1 cellular context compared by ENCODE assay signal in the genomic region with DNA sequence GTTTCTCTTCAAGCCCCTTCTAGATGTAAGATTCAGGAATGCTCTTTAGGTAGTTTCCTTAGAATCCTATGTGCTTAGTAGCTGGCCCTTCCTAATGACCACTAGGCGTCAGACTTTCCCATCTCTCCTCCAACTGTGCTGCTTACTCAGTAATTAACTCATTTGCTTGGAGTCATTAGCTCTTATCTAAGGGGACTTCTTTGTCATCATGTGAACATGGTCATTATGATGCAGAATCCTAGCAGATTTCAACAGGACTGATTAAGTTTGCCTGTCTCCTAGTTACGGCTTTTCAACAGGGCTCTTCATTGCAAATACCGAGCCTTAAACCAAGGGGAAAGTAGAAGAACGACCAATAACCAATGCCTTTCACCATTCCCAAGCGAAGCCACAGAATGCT.
A peak's percentile ranks its signal among the peaks of the same experiment; 100 is the strongest.
TF ChIP-seq lines count a peak whose summit lies in the region.

No MANE protein-coding gene starts in this region.

TF ChIP-seq in K562, 482 proteins besides CTCF, POLR2A, EP300 and RAD21 (continued from another document and continues in another):
- TF ChIP-seq, protein P1, sequence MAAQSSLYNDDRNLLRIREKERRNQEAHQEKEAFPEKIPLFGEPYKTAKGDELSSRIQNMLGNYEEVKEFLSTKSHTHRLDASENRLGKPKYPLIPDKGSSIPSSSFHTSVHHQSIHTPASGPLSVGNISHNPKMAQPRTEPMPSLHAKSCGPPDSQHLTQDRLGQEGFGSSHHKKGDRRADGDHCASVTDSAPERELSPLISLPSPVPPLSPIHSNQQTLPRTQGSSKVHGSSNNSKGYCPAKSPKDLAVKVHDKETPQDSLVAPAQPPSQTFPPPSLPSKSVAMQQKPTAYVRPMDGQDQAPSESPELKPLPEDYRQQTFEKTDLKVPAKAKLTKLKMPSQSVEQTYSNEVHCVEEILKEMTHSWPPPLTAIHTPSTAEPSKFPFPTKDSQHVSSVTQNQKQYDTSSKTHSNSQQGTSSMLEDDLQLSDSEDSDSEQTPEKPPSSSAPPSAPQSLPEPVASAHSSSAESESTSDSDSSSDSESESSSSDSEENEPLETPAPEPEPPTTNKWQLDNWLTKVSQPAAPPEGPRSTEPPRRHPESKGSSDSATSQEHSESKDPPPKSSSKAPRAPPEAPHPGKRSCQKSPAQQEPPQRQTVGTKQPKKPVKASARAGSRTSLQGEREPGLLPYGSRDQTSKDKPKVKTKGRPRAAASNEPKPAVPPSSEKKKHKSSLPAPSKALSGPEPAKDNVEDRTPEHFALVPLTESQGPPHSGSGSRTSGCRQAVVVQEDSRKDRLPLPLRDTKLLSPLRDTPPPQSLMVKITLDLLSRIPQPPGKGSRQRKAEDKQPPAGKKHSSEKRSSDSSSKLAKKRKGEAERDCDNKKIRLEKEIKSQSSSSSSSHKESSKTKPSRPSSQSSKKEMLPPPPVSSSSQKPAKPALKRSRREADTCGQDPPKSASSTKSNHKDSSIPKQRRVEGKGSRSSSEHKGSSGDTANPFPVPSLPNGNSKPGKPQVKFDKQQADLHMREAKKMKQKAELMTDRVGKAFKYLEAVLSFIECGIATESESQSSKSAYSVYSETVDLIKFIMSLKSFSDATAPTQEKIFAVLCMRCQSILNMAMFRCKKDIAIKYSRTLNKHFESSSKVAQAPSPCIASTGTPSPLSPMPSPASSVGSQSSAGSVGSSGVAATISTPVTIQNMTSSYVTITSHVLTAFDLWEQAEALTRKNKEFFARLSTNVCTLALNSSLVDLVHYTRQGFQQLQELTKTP (IDR thresholded peaks at IDR 0.05; ENCODE audit: low read depth in 1 of 2, partially characterized antibody in 2 of 2) = no peak
- TF ChIP-seq NEUROD1 (IDR thresholded peaks at IDR 0.05; ENCODE audit: borderline replicate concordance, low read depth, low read length, partially characterized antibody) = no peak
- TF ChIP-seq, protein P2, sequence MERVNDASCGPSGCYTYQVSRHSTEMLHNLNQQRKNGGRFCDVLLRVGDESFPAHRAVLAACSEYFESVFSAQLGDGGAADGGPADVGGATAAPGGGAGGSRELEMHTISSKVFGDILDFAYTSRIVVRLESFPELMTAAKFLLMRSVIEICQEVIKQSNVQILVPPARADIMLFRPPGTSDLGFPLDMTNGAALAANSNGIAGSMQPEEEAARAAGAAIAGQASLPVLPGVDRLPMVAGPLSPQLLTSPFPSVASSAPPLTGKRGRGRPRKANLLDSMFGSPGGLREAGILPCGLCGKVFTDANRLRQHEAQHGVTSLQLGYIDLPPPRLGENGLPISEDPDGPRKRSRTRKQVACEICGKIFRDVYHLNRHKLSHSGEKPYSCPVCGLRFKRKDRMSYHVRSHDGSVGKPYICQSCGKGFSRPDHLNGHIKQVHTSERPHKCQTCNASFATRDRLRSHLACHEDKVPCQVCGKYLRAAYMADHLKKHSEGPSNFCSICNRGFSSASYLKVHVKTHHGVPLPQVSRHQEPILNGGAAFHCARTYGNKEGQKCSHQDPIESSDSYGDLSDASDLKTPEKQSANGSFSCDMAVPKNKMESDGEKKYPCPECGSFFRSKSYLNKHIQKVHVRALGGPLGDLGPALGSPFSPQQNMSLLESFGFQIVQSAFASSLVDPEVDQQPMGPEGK (CRISPR knock-in tag; IDR thresholded peaks at IDR 0.05; ENCODE audit: borderline replicate concordance) = no peak
- no peak for TF ChIP-seq MECOM (CRISPR knock-in tag; IDR thresholded peaks at IDR 0.05)
- no peak for TF ChIP-seq ZNF282 (CRISPR knock-in tag; IDR thresholded peaks at IDR 0.05)
- TF ChIP-seq ZBTB1 (CRISPR knock-in tag; IDR thresholded peaks at IDR 0.05; ENCODE audit: borderline replicate concordance, low read depth) = no peak
- no peak for TF ChIP-seq ZEB2 (IDR thresholded peaks at IDR 0.05)
- TF ChIP-seq, protein P3, sequence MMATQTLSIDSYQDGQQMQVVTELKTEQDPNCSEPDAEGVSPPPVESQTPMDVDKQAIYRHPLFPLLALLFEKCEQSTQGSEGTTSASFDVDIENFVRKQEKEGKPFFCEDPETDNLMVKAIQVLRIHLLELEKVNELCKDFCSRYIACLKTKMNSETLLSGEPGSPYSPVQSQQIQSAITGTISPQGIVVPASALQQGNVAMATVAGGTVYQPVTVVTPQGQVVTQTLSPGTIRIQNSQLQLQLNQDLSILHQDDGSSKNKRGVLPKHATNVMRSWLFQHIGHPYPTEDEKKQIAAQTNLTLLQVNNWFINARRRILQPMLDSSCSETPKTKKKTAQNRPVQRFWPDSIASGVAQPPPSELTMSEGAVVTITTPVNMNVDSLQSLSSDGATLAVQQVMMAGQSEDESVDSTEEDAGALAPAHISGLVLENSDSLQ (IDR thresholded peaks at IDR 0.05) = no peak
- TF ChIP-seq NR2C1 (IDR thresholded peaks at IDR 0.05) = no peak
- TF ChIP-seq NR2C1 (tag; IDR thresholded peaks at IDR 0.05) = no peak
- TF ChIP-seq ILK (tag; IDR thresholded peaks at IDR 0.05; ENCODE audit: borderline replicate concordance, low read depth) = no peak
- no peak for TF ChIP-seq ZZZ3 (IDR thresholded peaks at IDR 0.05)
- TF ChIP-seq, protein P4, sequence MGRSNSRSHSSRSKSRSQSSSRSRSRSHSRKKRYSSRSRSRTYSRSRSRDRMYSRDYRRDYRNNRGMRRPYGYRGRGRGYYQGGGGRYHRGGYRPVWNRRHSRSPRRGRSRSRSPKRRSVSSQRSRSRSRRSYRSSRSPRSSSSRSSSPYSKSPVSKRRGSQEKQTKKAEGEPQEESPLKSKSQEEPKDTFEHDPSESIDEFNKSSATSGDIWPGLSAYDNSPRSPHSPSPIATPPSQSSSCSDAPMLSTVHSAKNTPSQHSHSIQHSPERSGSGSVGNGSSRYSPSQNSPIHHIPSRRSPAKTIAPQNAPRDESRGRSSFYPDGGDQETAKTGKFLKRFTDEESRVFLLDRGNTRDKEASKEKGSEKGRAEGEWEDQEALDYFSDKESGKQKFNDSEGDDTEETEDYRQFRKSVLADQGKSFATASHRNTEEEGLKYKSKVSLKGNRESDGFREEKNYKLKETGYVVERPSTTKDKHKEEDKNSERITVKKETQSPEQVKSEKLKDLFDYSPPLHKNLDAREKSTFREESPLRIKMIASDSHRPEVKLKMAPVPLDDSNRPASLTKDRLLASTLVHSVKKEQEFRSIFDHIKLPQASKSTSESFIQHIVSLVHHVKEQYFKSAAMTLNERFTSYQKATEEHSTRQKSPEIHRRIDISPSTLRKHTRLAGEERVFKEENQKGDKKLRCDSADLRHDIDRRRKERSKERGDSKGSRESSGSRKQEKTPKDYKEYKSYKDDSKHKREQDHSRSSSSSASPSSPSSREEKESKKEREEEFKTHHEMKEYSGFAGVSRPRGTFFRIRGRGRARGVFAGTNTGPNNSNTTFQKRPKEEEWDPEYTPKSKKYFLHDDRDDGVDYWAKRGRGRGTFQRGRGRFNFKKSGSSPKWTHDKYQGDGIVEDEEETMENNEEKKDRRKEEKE (IDR thresholded peaks at IDR 0.05; ENCODE audit: borderline replicate concordance in 1 of 2, control insufficient read depth in 1 of 2, low read depth in 2 of 2, low read length in 1 of 2) = no peak
- TF ChIP-seq, protein P5, sequence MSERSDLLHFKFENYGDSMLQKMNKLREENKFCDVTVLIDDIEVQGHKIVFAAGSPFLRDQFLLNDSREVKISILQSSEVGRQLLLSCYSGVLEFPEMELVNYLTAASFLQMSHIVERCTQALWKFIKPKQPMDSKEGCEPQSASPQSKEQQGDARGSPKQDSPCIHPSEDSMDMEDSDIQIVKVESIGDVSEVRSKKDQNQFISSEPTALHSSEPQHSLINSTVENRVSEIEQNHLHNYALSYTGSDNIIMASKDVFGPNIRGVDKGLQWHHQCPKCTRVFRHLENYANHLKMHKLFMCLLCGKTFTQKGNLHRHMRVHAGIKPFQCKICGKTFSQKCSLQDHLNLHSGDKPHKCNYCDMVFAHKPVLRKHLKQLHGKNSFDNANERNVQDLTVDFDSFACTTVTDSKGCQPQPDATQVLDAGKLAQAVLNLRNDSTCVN (CRISPR knock-in tag; IDR thresholded peaks at IDR 0.05) = no peak
- peak; percentile 94 for TF ChIP-seq DACH1 (IDR thresholded peaks at IDR 0.05; ENCODE audit: partially characterized antibody)
- TF ChIP-seq MGA (IDR thresholded peaks at IDR 0.05) = no peak
- TF ChIP-seq TAF15 (IDR thresholded peaks at IDR 0.05; ENCODE audit: low read depth, low read length) = no peak
- TF ChIP-seq, protein P6, sequence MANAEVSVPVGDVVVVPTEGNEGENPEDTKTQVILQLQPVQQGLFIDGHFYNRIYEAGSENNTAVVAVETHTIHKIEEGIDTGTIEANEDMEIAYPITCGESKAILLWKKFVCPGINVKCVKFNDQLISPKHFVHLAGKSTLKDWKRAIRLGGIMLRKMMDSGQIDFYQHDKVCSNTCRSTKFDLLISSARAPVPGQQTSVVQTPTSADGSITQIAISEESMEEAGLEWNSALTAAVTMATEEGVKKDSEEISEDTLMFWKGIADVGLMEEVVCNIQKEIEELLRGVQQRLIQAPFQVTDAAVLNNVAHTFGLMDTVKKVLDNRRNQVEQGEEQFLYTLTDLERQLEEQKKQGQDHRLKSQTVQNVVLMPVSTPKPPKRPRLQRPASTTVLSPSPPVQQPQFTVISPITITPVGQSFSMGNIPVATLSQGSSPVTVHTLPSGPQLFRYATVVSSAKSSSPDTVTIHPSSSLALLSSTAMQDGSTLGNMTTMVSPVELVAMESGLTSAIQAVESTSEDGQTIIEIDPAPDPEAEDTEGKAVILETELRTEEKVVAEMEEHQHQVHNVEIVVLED (CRISPR knock-in tag; IDR thresholded peaks at IDR 0.05) = no peak
- no peak for TF ChIP-seq HMG20B (CRISPR knock-in tag; IDR thresholded peaks at IDR 0.05)
